ENCODE assay signal across 20 cellular contexts in the genomic region with DNA sequence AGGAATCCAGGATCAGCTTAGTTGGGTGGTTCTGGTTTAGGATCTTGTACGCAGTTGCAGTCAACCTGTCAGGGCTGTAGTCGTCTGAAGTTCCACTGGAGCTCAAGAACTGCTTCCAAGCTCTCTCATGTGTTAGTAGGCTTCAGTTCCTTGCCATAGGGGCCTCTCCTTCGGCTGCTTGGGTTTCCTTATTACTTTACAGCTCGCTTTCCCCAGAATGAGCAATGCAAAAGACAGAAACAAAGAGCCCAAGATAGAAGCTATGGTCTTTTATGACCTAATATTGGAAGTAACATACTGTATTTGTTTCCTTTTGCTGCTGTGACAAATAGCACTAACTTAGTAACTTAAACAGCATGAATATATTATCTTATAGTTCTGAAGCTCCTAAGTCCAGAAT.
"Had no signal": no experiment of that assay in that cellular context is flagged by ENCODE, and none has a peak within 500 bp of the region (broad histone marks: within the 10 kb centered on the region; RNA-seq: fewer than 3 reads in every experiment).

No MANE protein-coding gene starts in this region.

- H3K36me3 ChIP-seq: Peyer's patch, SJCRH30 had no signal

- H3K27ac ChIP-seq: Peyer's patch, SJCRH30 had no signal

- ATAC-seq: PC-3, Right ventricle myocardium inferior, SK-N-SH treated with all-trans-retinoic acid at 6 μM for 48 hours had no signal

- DNase-seq: KBM-7; NCI-H1092; NCI-H1436; NCI-H187; NCI-H2029; NCI-H2081 treated with DMSO at 0.1 percent for 48 hours; NCI-H2171; NCI-H226; NCI-H446; NCI-H510A; NCI-H524 treated with DMSO at 0.1 percent for 48 hours; NCI-H69; NCI-H774; NK-92 treated with Interleukin-12 subunit alpha and Interleukin-12 subunit beta, amount 100 ng/mL, for 24 hours; PC-3; Peyer's patch; SHP77 treated with DMSO at 0.1 percent for 48 hours had no signal

- H3K27me3 ChIP-seq: Peyer's patch, SJCRH30 had no signal

- H3K4me3 ChIP-seq: Peyer's patch, SJCRH30 had no signal

- H3K4me1 ChIP-seq: Peyer's patch, SJCRH30 had no signal

- H3K9me3 ChIP-seq: Peyer's patch, SJCRH30 had no signal
